ENCODE assay signal across 16 cellular contexts in genomic region chr22:28139993-28140392, GRCh38.
DNase-seq lines count a peak whose midpoint lies in the region; ATAC-seq and TF ChIP-seq lines count a peak whose summit lies in the region.
"Had no signal": no experiment of that assay in that cellular context is flagged by ENCODE, and none has a peak within 500 bp of the region (broad histone marks: within the 10 kb centered on the region; RNA-seq: fewer than 3 reads in every experiment).

No MANE protein-coding gene starts in this region.

- POLR2A ChIA-PET in SK-N-SH (lab: Yijun Ruan, JAX): no interaction called here

- no peak; the same call in 2 of the 3 replicates for ATAC-seq in GM23338
- ATAC-seq: activated CD8-positive, alpha-beta T cell treated with anti-CD3 and anti-CD28 coated beads, Interleukin-2, amount 10 ng/mL, durations not matched to agents 7 days and 5 days; naive thymus-derived CD4-positive, alpha-beta T cell had no signal

- peaks cover 5% of the 10 kb centered on the region for H3K27me3 Mint-ChIP-seq in GM23338 (ENCODE audit: insufficient read depth, low read depth, poor library complexity)

- H3K9me3 ChIP-seq in SK-N-SH: no peaks in the 10 kb centered on the region

- H3K36me3 Mint-ChIP-seq in GM23338 (ENCODE audit: low read depth): no peaks in the 10 kb centered on the region

- H3K27ac ChIP-seq in SK-N-SH (ENCODE audit: low read depth in 2 of 2, low read length in 1 of 2) (peak overlapping the region; percentile 16 to 80), GM23338 (ENCODE audit: low read depth) (no peak overlapping the region)

- peaks cover 39% of the 10 kb centered on the region for H3K4me1 Mint-ChIP-seq in GM23338
- H3K4me1 Mint-ChIP-seq: naive thymus-derived CD4-positive, alpha-beta T cell had no signal

- DNase-seq in EL: peak; percentile 88
- DNase-seq in SK-N-SH: no peak
- DNase-seq in fibroblast of the conjunctiva (ENCODE audit: low read depth): peak; percentile 41
- DNase-seq in retinal pigment epithelial cell (ENCODE audit: low read depth): peak; percentile 55
- DNase-seq in NCI-H1105 (lab: John Stamatoyannopoulos, UW): no peak
- no peak for DNase-seq in LoVo (ENCODE audit: low spot score)
- no peak for DNase-seq in stimulated activated CD4-positive, alpha-beta T cell treated with anti-CD3 and anti-CD28 coated beads, Interleukin-4, amount 100 ng/mL, for 24 hours
- no peak for DNase-seq in GM23338 (ENCODE audit: low spot score)
- DNase-seq: activated CD8-positive, alpha-beta T cell treated with anti-CD3 and anti-CD28 coated beads, Interleukin-2, amount 10 ng/mL, durations not matched to agents 7 days and 5 days; activated naive CD4-positive, alpha-beta T cell treated with Interleukin-2 at 50 U/mL for 16 hours; effector CD8-positive, alpha-beta T cell; H9; naive thymus-derived CD4-positive, alpha-beta T cell; NCI-H187 treated with DMSO at 0.1 percent for 48 hours; stimulated activated CD8-positive, alpha-beta memory T cell treated with anti-CD3 and anti-CD28 coated beads, Interleukin-4, amount 100 ng/mL, for 48 hours; T-helper 2 cell had no signal

- H3K4me1 ChIP-seq in SK-N-SH (ENCODE audit: control insufficient read depth in 1 of 2, insufficient read depth in 2 of 2, low read depth in 1 of 2, low read length in 1 of 2): peaks cover 13 to 38% of the 10 kb centered on the region in 2 experiments; a peak in 3 of 4 replicates
- H3K4me1 ChIP-seq in GM23338 (ENCODE audit: insufficient read depth): peaks cover 14% of the 10 kb centered on the region

- peak in 1 of 2 experiments; percentile 64; a peak in 1 of 4 replicates for TF ChIP-seq EP300 in SK-N-SH (IDR thresholded peaks at IDR 0.05; ENCODE audit: borderline replicate concordance in 1 of 2, low read depth in 1 of 2, low read length in 1 of 2)

- no peak for TF ChIP-seq RAD21 in SK-N-SH (IDR thresholded peaks at IDR 0.05; ENCODE audit: low read length)

- H3K36me3 ChIP-seq in SK-N-SH (replicated peaks in 1 of 2; ENCODE audit: control insufficient read depth in 1 of 2, insufficient read depth in 2 of 2, low read length in 1 of 2) (no peaks in the 10 kb centered on the region), GM23338 (ENCODE audit: insufficient read depth) (no peaks in the 10 kb centered on the region)

- H3K27ac Mint-ChIP-seq in GM23338: no peak overlapping the region
- H3K27ac Mint-ChIP-seq: activated CD8-positive, alpha-beta T cell treated with anti-CD3 and anti-CD28 coated beads, Interleukin-2, amount 10 ng/mL, durations not matched to agents 7 days and 5 days; naive thymus-derived CD4-positive, alpha-beta T cell had no signal

- H3K27me3 ChIP-seq in SK-N-SH (ENCODE audit: insufficient read depth) (no peaks in the 10 kb centered on the region), GM23338 (ENCODE audit: insufficient read depth) (no peaks in the 10 kb centered on the region)

- H3K79me2 ChIP-seq in SK-N-SH (ENCODE audit: insufficient read depth) (no peaks in the 10 kb centered on the region), GM23338 (replicated peaks; ENCODE audit: insufficient read depth) (no peaks in the 10 kb centered on the region)

- no peaks in the 10 kb centered on the region for H3K9me3 Mint-ChIP-seq in GM23338
- H3K9me3 Mint-ChIP-seq: H9; naive thymus-derived CD4-positive, alpha-beta T cell had no signal

- no peak overlapping the region for H3K4me3 ChIP-seq in SK-N-SH (ENCODE audit: low read depth in 2 of 2, low read length in 1 of 2)
- H3K4me3 ChIP-seq in retinal pigment epithelial cell (ENCODE audit: low read length): no peak overlapping the region
- H3K4me3 ChIP-seq in GM23338: no peak overlapping the region

- H3F3A ChIP-seq in SK-N-SH (replicated peaks; ENCODE audit: insufficient read depth) (peaks cover 24% of the 10 kb centered on the region), GM23338 (replicated peaks; ENCODE audit: low read depth) (no peaks in the 10 kb centered on the region)

- CTCF ChIA-PET in SK-N-SH (lab: Yijun Ruan, JAX): interaction anchor here (1.0 kb wide), 1 partner anchor 11 kb away, joined by 3 read pairs; no protein-coding TSS in a partner anchor

- TF ChIP-seq CTCF in SK-N-SH (IDR thresholded peaks at IDR 0.05): no peak
- no peak for TF ChIP-seq CTCF in retinal pigment epithelial cell (conservative IDR thresholded peaks at IDR 0.05; ENCODE audit: low read depth, low read length)
- no peak for TF ChIP-seq CTCF in GM23338 (conservative IDR thresholded peaks at IDR 0.05; ENCODE audit: low read depth in 2 of 2)

- H3K4me2 ChIP-seq in SK-N-SH: peak overlapping the region; percentile 57
- H3K4me2 ChIP-seq in GM23338: no peak overlapping the region

- no peaks in the 10 kb centered on the region for H3K9me2 ChIP-seq in SK-N-SH
- H3K9me2 ChIP-seq in GM23338 (ENCODE audit: insufficient read depth): 0 out of 2 replicates have a peak, but pooled peaks cover under 1% of the 10 kb centered on the region

- H4K20me1 ChIP-seq in SK-N-SH (ENCODE audit: insufficient read depth) (no peaks in the 10 kb centered on the region), GM23338 (replicated peaks; ENCODE audit: insufficient read depth) (no peaks in the 10 kb centered on the region)

- 5% methylated on average over 2 of the region's 2 CpGs for WGBS in SK-N-SH (ENCODE audit: low lambda C conversion rate)

- H3K9ac ChIP-seq in SK-N-SH: peak overlapping the region; percentile 9; the same call in 1 of the 2 replicates

- no peak overlapping the region for H3K4me3 Mint-ChIP-seq in GM23338
- H3K4me3 Mint-ChIP-seq: activated CD8-positive, alpha-beta T cell treated with anti-CD3 and anti-CD28 coated beads, Interleukin-2, amount 10 ng/mL, durations not matched to agents 7 days and 5 days; H9; naive thymus-derived CD4-positive, alpha-beta T cell had no signal

- H2AFZ ChIP-seq in SK-N-SH (ENCODE audit: low read depth) (no peak overlapping the region), GM23338 (no peak overlapping the region)

TF ChIP-seq in SK-N-SH, 30 proteins besides CTCF, POLR2A, EP300 and RAD21 (continues in another document):
- TF ChIP-seq CHD2 (IDR thresholded peaks at IDR 0.05; ENCODE audit: low read length, partially characterized antibody): no peak
- TF ChIP-seq TAF1 (IDR thresholded peaks at IDR 0.05; ENCODE audit: borderline replicate concordance, low read depth, low read length): no peak
- no peak for TF ChIP-seq SIN3A (IDR thresholded peaks at IDR 0.05; ENCODE audit: borderline replicate concordance, low read depth, low read length)
- TF ChIP-seq MAX (IDR thresholded peaks at IDR 0.05; ENCODE audit: low read depth): no peak
- TF ChIP-seq MXI1 (IDR thresholded peaks at IDR 0.05; ENCODE audit: low read depth, low read length): no peak
- no peak for TF ChIP-seq FOXJ3 (CRISPR knock-in tag; IDR thresholded peaks at IDR 0.05)
- TF ChIP-seq FOSL2 (IDR thresholded peaks at IDR 0.05; ENCODE audit: borderline replicate concordance, low read depth): peak; percentile 72; the same call in 1 of the 2 replicates
- TF ChIP-seq PBX3 (IDR thresholded peaks at IDR 0.05): peak; percentile 63
- no peak for TF ChIP-seq NRF1 (IDR thresholded peaks at IDR 0.05; ENCODE audit: low read depth, low read length)
- peak; percentile 55; the same call in 1 of the 2 replicates for TF ChIP-seq JUND (IDR thresholded peaks at IDR 0.05)

TF ChIP-seq in GM23338, 12 proteins besides CTCF, POLR2A, EP300 and RAD21 (continues in another document):
- TF ChIP-seq ETS1 (IDR thresholded peaks at IDR 0.05): no peak
- TF ChIP-seq REST (IDR thresholded peaks at IDR 0.05; ENCODE audit: unreplicated experiment): no peak
- TF ChIP-seq CREB1 (CRISPR knock-in tag; IDR thresholded peaks at IDR 0.05; ENCODE audit: low read depth): no peak
- no peak for TF ChIP-seq ZNF331 (CRISPR knock-in tag; IDR thresholded peaks at IDR 0.05; ENCODE audit: low read depth)
- TF ChIP-seq EZH2phosphoT487 (IDR thresholded peaks at IDR 0.05; ENCODE audit: unreplicated experiment): no peak
- no peak for TF ChIP-seq ZNF114 (CRISPR knock-in tag; IDR thresholded peaks at IDR 0.05)
- no peak for TF ChIP-seq JUNB (IDR thresholded peaks at IDR 0.05; ENCODE audit: unreplicated experiment)
- no peak for TF ChIP-seq EZH2 (IDR thresholded peaks at IDR 0.05; ENCODE audit: low read depth, unreplicated experiment)
- TF ChIP-seq POLR2AphosphoS5 (IDR thresholded peaks at IDR 0.05; ENCODE audit: low read depth): no peak

Comparison
In these comparisons a context has a peak if more than half of its experiments do, and no peak if none do; other contexts are left out.
1. DNase-seq: peak in EL (single experiment), fibroblast of the conjunctiva (single experiment) and retinal pigment epithelial cell (single experiment); none in SK-N-SH (single experiment), NCI-H1105 (single experiment), LoVo (single experiment), stimulated activated CD4-positive, alpha-beta T cell treated with anti-CD3 and anti-CD28 coated beads, Interleukin-4, amount 100 ng/mL, for 24 hours (single experiment) and GM23338 (single experiment).